5 cellular contexts compared by ENCODE assay signal in genomic region chr20:31626534-31626933, GRCh38. TPM values are rescaled to one million over a fixed set of nuclear protein-coding genes. Genes with fewer than 3 reads are reported as not detected.
"Had no signal": no experiment of that assay in that cellular context is flagged by ENCODE, and none has a peak within 500 bp of the region (broad histone marks: within the 10 kb centered on the region; RNA-seq: fewer than 3 reads in every experiment).

No MANE protein-coding gene starts in this region.

RNA-seq across cellular contexts. Expression of gene COX4I2, which starts 11.2 kb away (rescaled TPM):
- total RNA-seq: LHCN-M2, MCF 10A, NCI-H460, PC-3, SJSA1 had no signal
